In genomic region chr6:30844118-30844535, GRCh38 we compare ENCODE assay signal across 12 cellular contexts. TPM values are rescaled to one million over a fixed set of nuclear protein-coding genes. Genes with fewer than 3 reads are reported as not detected.
A peak's percentile ranks its signal among the peaks of the same experiment; 100 is the strongest.
DNase-seq lines count a peak whose midpoint lies in the region; ATAC-seq and TF ChIP-seq lines count a peak whose summit lies in the region.
"Had no signal": no experiment of that assay in that cellular context is flagged by ENCODE, and none has a peak within 500 bp of the region (broad histone marks: within the 10 kb centered on the region; RNA-seq: fewer than 3 reads in every experiment).

No MANE protein-coding gene starts in this region.

- peak overlapping the region; percentile 33 for H3K4me3 ChIP-seq in adipocyte (ENCODE audit: low read length)

- peaks cover 1% of the 10 kb centered on the region for H3K36me3 Mint-ChIP-seq in activated naive CD8-positive, alpha-beta T cell treated with anti-CD3 and anti-CD28 coated beads, Interleukin-2, amount 10 ng/mL, durations not matched to agents 7 days and 5 days
- no peaks in the 10 kb centered on the region for H3K36me3 Mint-ChIP-seq in activated naive CD8-positive, alpha-beta T cell treated with anti-CD3 and anti-CD28 coated beads for 36 hours
- H3K36me3 Mint-ChIP-seq in type B pancreatic cell, result no peaks in the 10 kb centered on the region

- no peak for ATAC-seq in activated naive CD8-positive, alpha-beta T cell treated with anti-CD3 and anti-CD28 coated beads, Interleukin-2, amount 10 ng/mL, durations not matched to agents 7 days and 5 days (ENCODE audit: low read depth)
- no peak for ATAC-seq in HG03354 (IDR thresholded peaks at IDR 0.05; ENCODE audit: poor library complexity, severe bottlenecking, unreplicated experiment)

- H3K9me3 Mint-ChIP-seq in activated naive CD8-positive, alpha-beta T cell treated with anti-CD3 and anti-CD28 coated beads, Interleukin-2, amount 10 ng/mL, durations not matched to agents 7 days and 5 days, result no peaks in the 10 kb centered on the region
- no peaks in the 10 kb centered on the region for H3K9me3 Mint-ChIP-seq in activated naive CD8-positive, alpha-beta T cell treated with anti-CD3 and anti-CD28 coated beads for 36 hours
- H3K9me3 Mint-ChIP-seq in type B pancreatic cell, result no peaks in the 10 kb centered on the region

- H3K27ac Mint-ChIP-seq in activated naive CD8-positive, alpha-beta T cell treated with anti-CD3 and anti-CD28 coated beads, Interleukin-2, amount 10 ng/mL, durations not matched to agents 7 days and 5 days, result peak overlapping the region; percentile 60
- no peak overlapping the region for H3K27ac Mint-ChIP-seq in activated naive CD8-positive, alpha-beta T cell treated with anti-CD3 and anti-CD28 coated beads for 36 hours
- H3K27ac Mint-ChIP-seq in type B pancreatic cell, result peak overlapping the region; percentile 58

- no peaks in the 10 kb centered on the region for H3K9me3 ChIP-seq in adipocyte (ENCODE audit: control insufficient read depth, low read length)

- TF ChIP-seq CTCF in type B pancreatic cell (conservative IDR thresholded peaks at IDR 0.05), result no peak

- H3K9ac ChIP-seq in adipocyte (ENCODE audit: low read length), result peak overlapping the region; percentile 74

- POLR2A ChIA-PET in activated naive CD8-positive, alpha-beta T cell treated with anti-CD3 and anti-CD28 coated beads, Interleukin-2, amount 10 ng/mL, durations not matched to agents 7 days and 5 days (lab: Charles Lee), result interaction anchor here (0.6 to 2.7 kb wide), 4 partner anchors 10 to 202 kb away, joined by 4 to 16 read pairs (median 5); partner anchors contain the start of gene DDR1

- peaks cover 2% of the 10 kb centered on the region for H3K27me3 Mint-ChIP-seq in activated naive CD8-positive, alpha-beta T cell treated with anti-CD3 and anti-CD28 coated beads, Interleukin-2, amount 10 ng/mL, durations not matched to agents 7 days and 5 days
- no peaks in the 10 kb centered on the region for H3K27me3 Mint-ChIP-seq in activated naive CD8-positive, alpha-beta T cell treated with anti-CD3 and anti-CD28 coated beads for 36 hours
- H3K27me3 Mint-ChIP-seq in type B pancreatic cell, result no peaks in the 10 kb centered on the region

- peaks cover 31% of the 10 kb centered on the region for H3K4me1 Mint-ChIP-seq in activated naive CD8-positive, alpha-beta T cell treated with anti-CD3 and anti-CD28 coated beads, Interleukin-2, amount 10 ng/mL, durations not matched to agents 7 days and 5 days
- peaks cover 19% of the 10 kb centered on the region for H3K4me1 Mint-ChIP-seq in activated naive CD8-positive, alpha-beta T cell treated with anti-CD3 and anti-CD28 coated beads for 36 hours
- H3K4me1 Mint-ChIP-seq in type B pancreatic cell (ENCODE audit: unreplicated experiment), result peaks cover 61% of the 10 kb centered on the region

- no peaks in the 10 kb centered on the region for H3K36me3 ChIP-seq in adipocyte (ENCODE audit: control insufficient read depth, insufficient read depth, low read length, severe bottlenecking)

- no peak for DNase-seq in activated naive CD8-positive, alpha-beta T cell treated with anti-CD3 and anti-CD28 coated beads, Interleukin-2, amount 10 ng/mL, durations not matched to agents 7 days and 5 days
- no peak for DNase-seq in activated naive CD8-positive, alpha-beta T cell treated with anti-CD3 and anti-CD28 coated beads for 36 hours
- DNase-seq in adipocyte (ENCODE audit: low read depth), result peak; percentile 60
- peak; percentile 38 for DNase-seq in iris pigment epithelial cell (ENCODE audit: low read depth)
- no peak for DNase-seq in type B pancreatic cell (ENCODE audit: extremely low spot score, unreplicated experiment)
- DNase-seq in middle frontal gyrus (ENCODE audit: extremely low spot score, low spot score), result no peak
- no peak for DNase-seq in NCI-H2081 treated with DMSO at 0.1 percent for 48 hours (lab: John Stamatoyannopoulos, UW)
- DNase-seq: activated T-cell treated with anti-CD3 and anti-CD28 coated beads for 4 hours; KBM-7; NCI-H526; stimulated activated CD4-positive, alpha-beta T cell treated with anti-CD3 and anti-CD28 coated beads, Interleukin-2, amount 100 ng/mL, for 48 hours had no signal

- H3K4me3 Mint-ChIP-seq in activated naive CD8-positive, alpha-beta T cell treated with anti-CD3 and anti-CD28 coated beads, Interleukin-2, amount 10 ng/mL, durations not matched to agents 7 days and 5 days, result peak overlapping the region; percentile 80
- no peak overlapping the region for H3K4me3 Mint-ChIP-seq in activated naive CD8-positive, alpha-beta T cell treated with anti-CD3 and anti-CD28 coated beads for 36 hours
- H3K4me3 Mint-ChIP-seq in type B pancreatic cell, result peak overlapping the region; percentile 39

- no peaks in the 10 kb centered on the region for H3K27me3 ChIP-seq in adipocyte (replicated peaks; ENCODE audit: control insufficient read depth, insufficient read depth, low read length)

- H3K4me1 ChIP-seq in adipocyte (ENCODE audit: control insufficient read depth, insufficient read depth, low read length), result peaks cover 34% of the 10 kb centered on the region

RNA-seq across cellular contexts. Expression of gene DDR1, which starts 40.2 kb away (rescaled TPM):
- total RNA-seq in activated naive CD8-positive, alpha-beta T cell treated with anti-CD3 and anti-CD28 coated beads, Interleukin-2, amount 10 ng/mL, durations not matched to agents 7 days and 5 days, result 10 to 100 TPM; 10.9 to 11.3 TPM
- total RNA-seq in activated naive CD8-positive, alpha-beta T cell treated with anti-CD3 and anti-CD28 coated beads for 36 hours, result 10 to 100 TPM; 12.0 to 13.7 TPM
- 197 and 315 TPM in 2 replicates for total RNA-seq in type B pancreatic cell (ENCODE audit: low replicate concordance)

Comparison
In these comparisons a context has a peak if more than half of its experiments do, and no peak if none do; other contexts are left out.
1. DNase-seq: peak in adipocyte (single experiment) and iris pigment epithelial cell (single experiment); none in activated naive CD8-positive, alpha-beta T cell treated with anti-CD3 and anti-CD28 coated beads, Interleukin-2, amount 10 ng/mL, durations not matched to agents 7 days and 5 days (single experiment), activated naive CD8-positive, alpha-beta T cell treated with anti-CD3 and anti-CD28 coated beads for 36 hours (single experiment), type B pancreatic cell (single experiment), middle frontal gyrus (single experiment) and NCI-H2081 treated with DMSO at 0.1 percent for 48 hours (single experiment).
2. RNA of gene DDR1, which starts 40.2 kb away (total RNA-seq): 197 to 315 TPM in type B pancreatic cell; 12.0 to 13.7 TPM in activated naive CD8-positive, alpha-beta T cell treated with anti-CD3 and anti-CD28 coated beads for 36 hours and 10.9 to 11.3 TPM in activated naive CD8-positive, alpha-beta T cell treated with anti-CD3 and anti-CD28 coated beads, Interleukin-2, amount 10 ng/mL, durations not matched to agents 7 days and 5 days; every median in the first group is over 10 times any median in the second.